Comparison of ENCODE assay signal across 13 cellular contexts in genomic region chr20:20373046-20373706, GRCh38. TPM values are rescaled to one million over a fixed set of nuclear protein-coding genes. Genes with fewer than 3 reads are reported as not detected.
DNase-seq lines count a peak whose midpoint lies in the region; ATAC-seq and TF ChIP-seq lines count a peak whose summit lies in the region.
"Had no signal": no experiment of that assay in that cellular context is flagged by ENCODE, and none has a peak within 500 bp of the region (broad histone marks: within the 10 kb centered on the region; RNA-seq: fewer than 3 reads in every experiment).

No MANE protein-coding gene starts in this region.

- no peaks in the 10 kb centered on the region for H3K9me3 ChIP-seq in neural cell (ENCODE audit: low read length)
- H3K9me3 ChIP-seq in HAP-1, result no peaks in the 10 kb centered on the region

- H3K27me3 ChIP-seq in neural cell (ENCODE audit: insufficient read depth, low read depth, low read length), result no peaks in the 10 kb centered on the region
- peaks cover 3% of the 10 kb centered on the region; the same call in 1 of the 2 replicates for H3K27me3 ChIP-seq in HAP-1 (ENCODE audit: low read depth)

- H3F3A ChIP-seq in neural cell (ENCODE audit: insufficient read depth, low read length, poor library complexity, severe bottlenecking), result no peaks in the 10 kb centered on the region

- H3K4me3 ChIP-seq in neural cell (ENCODE audit: low read length), result peak overlapping the region; percentile 83
- H3K4me3 ChIP-seq in HAP-1, result no peak overlapping the region

- peak; percentile 69 for DNase-seq in DMS53 treated with DMSO at 0.1 percent for 48 hours (lab: John Stamatoyannopoulos, UW; ENCODE audit: unreplicated experiment)
- DNase-seq in NCI-H1092 (lab: John Stamatoyannopoulos, UW), result peak; percentile 61
- no peak for DNase-seq in osteocyte (ENCODE audit: extremely low spot score, unreplicated experiment)
- no peak for DNase-seq in Kasumi-1 (lab: John Stamatoyannopoulos, UW)
- DNase-seq in HAP-1 (ENCODE audit: low spot score in 2 of 2), result no peak
- DNase-seq: activated CD4-positive, alpha-beta T cell treated with anti-CD3 and anti-CD28 coated beads, Interleukin-2, amount 50 U/mL, for 4 hours; natural killer cell; NCI-H2029 treated with DMSO at 0.1 percent for 48 hours; stimulated activated naive CD8-positive, alpha-beta T cell treated with anti-CD3 and anti-CD28 coated beads, Interleukin-15, Interleukin-2, amounts not matched to agents 100 U/mL and 50 U/mL, for 24 hours had no signal

- H3K9me3 Mint-ChIP-seq in brain (peaks cover 0 to 4% (median 3%) of the 10 kb centered on the region in 5 experiments), osteocyte (ENCODE audit: unreplicated experiment) (no peaks in the 10 kb centered on the region)
- H3K9me3 Mint-ChIP-seq: activated naive CD4-positive, alpha-beta T cell treated with anti-CD3 and anti-CD28 coated beads, Interleukin-2, amount 50 U/mL, for 24 hours; natural killer cell had no signal

- in situ Hi-C loops in HAP-1 (cut with MboI; ENCODE audit: low sequenced_read_pairs), result loop anchor here (25.0 kb wide), 1 partner anchor 189 kb away; no protein-coding TSS in a partner anchor

- H3K9ac ChIP-seq in neural cell (ENCODE audit: low read length), result no peak overlapping the region

- no peak for TF ChIP-seq POLR2A in GM18505 (IDR thresholded peaks at IDR 0.05; ENCODE audit: borderline replicate concordance, extremely low read depth, insufficient read depth, insufficient read length)

- H4K20me1 ChIP-seq in neural cell (ENCODE audit: insufficient read depth), result peaks cover 6% of the 10 kb centered on the region

- H3K36me3 Mint-ChIP-seq in brain (peaks cover 21% of the 10 kb centered on the region), osteocyte (ENCODE audit: unreplicated experiment) (no peaks in the 10 kb centered on the region)
- H3K36me3 Mint-ChIP-seq: activated naive CD4-positive, alpha-beta T cell treated with anti-CD3 and anti-CD28 coated beads, Interleukin-2, amount 50 U/mL, for 24 hours; natural killer cell had no signal

- H3K27ac ChIP-seq in neural cell (ENCODE audit: low read length), result no peak overlapping the region

- no peaks in the 10 kb centered on the region for H3K9me2 ChIP-seq in neural cell (ENCODE audit: insufficient read depth, low read length)

- H3K27me3 Mint-ChIP-seq in brain, result peaks cover 46% of the 10 kb centered on the region
- peaks cover 64% of the 10 kb centered on the region for H3K27me3 Mint-ChIP-seq in osteocyte (ENCODE audit: unreplicated experiment)

- H3K79me2 ChIP-seq in neural cell (replicated peaks; ENCODE audit: insufficient read depth, low read length), result peaks cover 37% of the 10 kb centered on the region

- H3K4me2 ChIP-seq in neural cell (ENCODE audit: low read length), result no peak overlapping the region

- H3K4me1 Mint-ChIP-seq in brain (peaks cover 34% of the 10 kb centered on the region), osteocyte (ENCODE audit: unreplicated experiment) (peaks cover 4% of the 10 kb centered on the region)

- no peak for TF ChIP-seq CTCF in brain (conservative IDR thresholded peaks at IDR 0.05)
- TF ChIP-seq CTCF in neural cell (IDR thresholded peaks at IDR 0.05; ENCODE audit: poor library complexity, severe bottlenecking), result no peak
- no peak for TF ChIP-seq CTCF in osteocyte (IDR thresholded peaks at IDR 0.05)

- TF ChIP-seq EP300 in neural cell (conservative IDR thresholded peaks at IDR 0.05; ENCODE audit: poor library complexity, severe bottlenecking), result no peak

- H3K36me3 ChIP-seq in neural cell (ENCODE audit: insufficient read depth, low read length) (no peaks in the 10 kb centered on the region), HAP-1 (replicated peaks) (no peaks in the 10 kb centered on the region)

- H3K27ac Mint-ChIP-seq in brain (peak overlapping the region in 3 of 5 experiments; percentile 8 to 90 (median 37)), osteocyte (ENCODE audit: unreplicated experiment) (no peak overlapping the region)
- H3K27ac Mint-ChIP-seq: activated naive CD4-positive, alpha-beta T cell treated with anti-CD3 and anti-CD28 coated beads, Interleukin-2, amount 50 U/mL, for 24 hours; natural killer cell had no signal

- H3K4me3 Mint-ChIP-seq in brain (peak overlapping the region; percentile 22 to 98 (median 94)), osteocyte (ENCODE audit: unreplicated experiment) (no peak overlapping the region)
- H3K4me3 Mint-ChIP-seq: activated naive CD4-positive, alpha-beta T cell treated with anti-CD3 and anti-CD28 coated beads, Interleukin-2, amount 50 U/mL, for 24 hours; natural killer cell had no signal

- H2AFZ ChIP-seq in neural cell (ENCODE audit: low read depth, low read length), result no peak overlapping the region

- no peak for TF ChIP-seq RAD21 in neural cell (conservative IDR thresholded peaks at IDR 0.05)

- ATAC-seq in GM18505 (IDR thresholded peaks at IDR 0.05; ENCODE audit: unreplicated experiment), result no peak
- ATAC-seq: natural killer cell; stimulated activated naive CD8-positive, alpha-beta T cell treated with anti-CD3 and anti-CD28 coated beads, Interleukin-15, Interleukin-2, amounts not matched to agents 100 U/mL and 50 U/mL, for 24 hours had no signal

- peaks cover 15% of the 10 kb centered on the region for H3K4me1 ChIP-seq in HAP-1

TF ChIP-seq in neural cell, 6 proteins besides CTCF, POLR2A, EP300 and RAD21:
- TF ChIP-seq MXI1 (conservative IDR thresholded peaks at IDR 0.05; ENCODE audit: poor library complexity, severe bottlenecking), result no peak
- TF ChIP-seq POLR2AphosphoS5 (IDR thresholded peaks at IDR 0.05), result no peak
- TF ChIP-seq REST (IDR thresholded peaks at IDR 0.05; ENCODE audit: borderline replicate concordance), result no peak
- no peak for TF ChIP-seq SMC3 (conservative IDR thresholded peaks at IDR 0.05; ENCODE audit: poor library complexity)
- no peak for TF ChIP-seq EZH2 (IDR thresholded peaks at IDR 0.05; ENCODE audit: borderline replicate concordance, insufficient read depth, low read length, poor library complexity, severe bottlenecking)
- no peak for TF ChIP-seq TAF1 (IDR thresholded peaks at IDR 0.05; ENCODE audit: low read depth)

RNA-seq across cellular contexts. Expression of gene INSM1, which starts 5.3 kb away (rescaled TPM):
- polyA plus RNA-seq in brain (ENCODE audit: insufficient read depth, low read depth, low replicate concordance), result 321 TPM
- 8.6 and 9.4 TPM in 2 replicates for polyA plus RNA-seq in neural cell
- polyA minus RNA-seq in neural cell, result 16.6 and 17.1 TPM in 2 replicates
- total RNA-seq in osteocyte, result not detected in 2 replicates
- total RNA-seq: natural killer cell had no signal

Comparison
In these comparisons a context has a peak if more than half of its experiments do, and no peak if none do; other contexts are left out.
1. DNase-seq: peak in DMS53 treated with DMSO at 0.1 percent for 48 hours (single experiment) and NCI-H1092 (single experiment); none in osteocyte (single experiment), Kasumi-1 (0 of 2) and HAP-1 (0 of 2).
2. RNA of gene INSM1, which starts 5.3 kb away (polyA plus RNA-seq): 321 TPM in brain (single experiment); 8.6 to 9.4 TPM in neural cell; every median in the first group is over 10 times any median in the second.